In genomic region chr22:48425091-48425506, GRCh38 we compare ENCODE assay signal across 25 cellular contexts.
"Had no signal": no experiment of that assay in that cellular context is flagged by ENCODE, and none has a peak within 500 bp of the region (broad histone marks: within the 10 kb centered on the region; RNA-seq: fewer than 3 reads in every experiment).

No MANE protein-coding gene starts in this region.

- DNase-seq: cortex of kidney; effector memory CD8-positive, alpha-beta T cell; erythroblast; hypothalamus; immature natural killer cell; islet precursor cell; kidney glomerular epithelial cell; left colon; left ventricle myocardium inferior; lower lobe of right lung; occipital lobe; stimulated activated CD4-positive, alpha-beta T cell treated with anti-CD3 and anti-CD28 coated beads, Interleukin-12 subunit alpha, Interleukin-12 subunit beta, amount 100 ng/mL, for 4 hours; stimulated activated CD4-positive, alpha-beta T cell treated with anti-CD3 and anti-CD28 coated beads, Interleukin-1b, Interleukin-23, amount 100 ng/mL, for 48 hours; stimulated activated CD4-positive, alpha-beta T cell treated with anti-CD3 and anti-CD28 coated beads, Interleukin-4, amount 100 ng/mL, for 1 hour; stimulated activated CD8-positive, alpha-beta memory T cell treated with anti-CD3 and anti-CD28 coated beads, Interleukin-4, amount 100 ng/mL, for 48 hours; stimulated activated naive CD4-positive, alpha-beta T cell; stimulated activated naive CD8-positive, alpha-beta T cell treated with anti-CD3 and anti-CD28 coated beads, Interleukin-15, amount 100 ng/mL, for 72 hours; transverse colon had no signal

- ATAC-seq: effector memory CD8-positive, alpha-beta T cell; left colon; lower lobe of right lung; pancreas; stimulated activated naive CD8-positive, alpha-beta T cell treated with anti-CD3 and anti-CD28 coated beads, Interleukin-15, amount 100 ng/mL, for 72 hours had no signal

- H3K27ac ChIP-seq: left ventricle myocardium inferior, lower lobe of right lung, pancreas, suprapubic skin, transverse colon, vagina had no signal

- H3K4me1 Mint-ChIP-seq: immature natural killer cell; memory B cell; stimulated activated naive CD8-positive, alpha-beta T cell treated with anti-CD3 and anti-CD28 coated beads, Interleukin-15, amount 100 ng/mL, for 72 hours had no signal

- H3K4me3 ChIP-seq: left ventricle myocardium inferior, lower lobe of right lung, pancreas, smooth muscle cell, suprapubic skin, transverse colon, vagina had no signal

- H3K27ac Mint-ChIP-seq: effector memory CD8-positive, alpha-beta T cell; immature natural killer cell; memory B cell; nephron; progenitor cell of endocrine pancreas had no signal

- H3K9me3 Mint-ChIP-seq: effector memory CD8-positive, alpha-beta T cell; immature natural killer cell; nephron; stimulated activated naive CD8-positive, alpha-beta T cell treated with anti-CD3 and anti-CD28 coated beads, Interleukin-15, amount 100 ng/mL, for 72 hours had no signal

- H3K36me3 ChIP-seq: left ventricle myocardium inferior, lower lobe of right lung, pancreas, suprapubic skin, transverse colon, vagina had no signal

- H3K9me3 ChIP-seq: left ventricle myocardium inferior, lower lobe of right lung, pancreas, suprapubic skin, transverse colon, vagina had no signal

- H3K4me3 Mint-ChIP-seq: effector memory CD8-positive, alpha-beta T cell; immature natural killer cell; memory B cell; nephron; stimulated activated naive CD8-positive, alpha-beta T cell treated with anti-CD3 and anti-CD28 coated beads, Interleukin-15, amount 100 ng/mL, for 72 hours had no signal

- H3K36me3 Mint-ChIP-seq: immature natural killer cell, memory B cell had no signal

- H3K4me1 ChIP-seq: left ventricle myocardium inferior, lower lobe of right lung, pancreas, suprapubic skin, transverse colon, vagina had no signal

- H3K27me3 ChIP-seq: pancreas, suprapubic skin, transverse colon, vagina had no signal
